ENCODE assay signal across 23 cellular contexts in genomic region chr10:49057481-49057880, GRCh38. TPM values are rescaled to one million over a fixed set of nuclear protein-coding genes. Genes with fewer than 3 reads are reported as not detected.
"Had no signal": no experiment of that assay in that cellular context is flagged by ENCODE, and none has a peak within 500 bp of the region (broad histone marks: within the 10 kb centered on the region; RNA-seq: fewer than 3 reads in every experiment).

No MANE protein-coding gene starts in this region.

- H3K36me3 ChIP-seq: esophagus squamous epithelium, prostate gland, right atrium auricular region, thoracic aorta, tibial nerve, upper lobe of left lung, uterus had no signal

- H3K27ac ChIP-seq: esophagus squamous epithelium, prostate gland, right atrium auricular region, thoracic aorta, tibial nerve, uterus had no signal

- ATAC-seq: left colon; naive thymus-derived CD8-positive, alpha-beta T cell had no signal

- H3K27me3 ChIP-seq: esophagus squamous epithelium, heart right ventricle, right atrium auricular region, tibial nerve, upper lobe of left lung, uterus had no signal

- H3K4me3 ChIP-seq: esophagus squamous epithelium, heart right ventricle, prostate gland, right atrium auricular region, smooth muscle cell, thoracic aorta, tibial nerve, upper lobe of left lung, uterus had no signal

- H3K4me1 ChIP-seq: prostate gland had no signal

- H3K9me3 ChIP-seq: prostate gland, thoracic aorta had no signal

- DNase-seq: central memory CD4-positive, alpha-beta T cell; effector CD8-positive, alpha-beta T cell; erythroblast; esophagus squamous epithelium; foreskin melanocyte; glutamatergic neuron; heart right ventricle; hippocampal formation; kidney glomerular epithelial cell; left colon; naive thymus-derived CD8-positive, alpha-beta T cell; stimulated activated CD4-positive, alpha-beta T cell treated with anti-CD3 and anti-CD28 coated beads, Interleukin-12 subunit alpha, Interleukin-12 subunit beta, amount 100 ng/mL, for 4 hours; stimulated activated CD4-positive, alpha-beta T cell treated with anti-CD3 and anti-CD28 coated beads, Interleukin-1b, Interleukin-23, amount 100 ng/mL, for 48 hours; stimulated activated CD4-positive, alpha-beta T cell treated with anti-CD3 and anti-CD28 coated beads, Interleukin-4, amount 100 ng/mL, for 1 hour; stimulated activated CD8-positive, alpha-beta memory T cell treated with anti-CD3 and anti-CD28 coated beads, Interleukin-4, amount 100 ng/mL, for 48 hours; stimulated activated naive CD4-positive, alpha-beta T cell; upper lobe of left lung; uterus had no signal

- H3K27ac Mint-ChIP-seq: naive thymus-derived CD8-positive, alpha-beta T cell had no signal

- H3K4me1 Mint-ChIP-seq: naive thymus-derived CD8-positive, alpha-beta T cell had no signal

- H3K4me3 Mint-ChIP-seq: naive thymus-derived CD8-positive, alpha-beta T cell had no signal

- H3K4me2 ChIP-seq: smooth muscle cell had no signal

RNA-seq across cellular contexts. Expression of gene VSTM4, which starts 57.8 kb away (rescaled TPM):
- total RNA-seq: naive thymus-derived CD8-positive, alpha-beta T cell had no signal
